ENCODE assay signal across 8 cellular contexts in genomic region chr6:27178001-27178730, GRCh38.
DNase-seq lines count a peak whose midpoint lies in the region; ATAC-seq, FAIRE-seq and TF ChIP-seq lines count a peak whose summit lies in the region.

No MANE protein-coding gene starts in this region.

- H3K27ac ChIP-seq in tibial nerve: peak overlapping the region; percentile 65 to 86 (median 80)

- DNase-seq in NCI-H2227 (lab: John Stamatoyannopoulos, UW; ENCODE audit: unreplicated experiment) (peak; percentile 65), erythroblast (lab: John Stamatoyannopoulos, UW) (peak; percentile 78 to 79), tibial nerve (ENCODE audit: low spot score in 2 of 2) (peak; percentile 19 to 38)
- peak; percentile 36 to 66 for DNase-seq in activated CD4-positive, alpha-beta T cell treated with anti-CD3 and anti-CD28 coated beads, Interleukin-2, amount 50 U/mL, for 48 hours

- H3K4me1 ChIP-seq in mucosa of stomach (ENCODE audit: control insufficient read depth, insufficient read depth, low read length) (peaks cover 6% of the 10 kb centered on the region), tibial nerve (peaks cover 0 to 12% (median 3%) of the 10 kb centered on the region in 4 donors)

- peak; percentile 57 for TF ChIP-seq POLR2A in erythroblast (IDR thresholded peaks at IDR 0.05; ENCODE audit: low read length)
- peak in 1 of 2 donors; percentile 4 for TF ChIP-seq POLR2A in tibial nerve (IDR thresholded peaks at IDR 0.05)

- peak in 1 of 2 donors; percentile 31 for TF ChIP-seq EP300 in tibial nerve (IDR thresholded peaks at IDR 0.05)

- TF ChIP-seq CTCF in GM12875 (IDR thresholded peaks at IDR 0.05; ENCODE audit: borderline replicate concordance, insufficient read depth, low read depth, low read length) (no peak), tibial nerve (IDR thresholded peaks at IDR 0.05) (peak in 1 of 5 experiments; percentile 4)

- H3K9me3 ChIP-seq in mucosa of stomach (ENCODE audit: control insufficient read depth, low read length) (no peaks in the 10 kb centered on the region), tibial nerve (no peaks in the 10 kb centered on the region)

- peak overlapping the region; percentile 87 for H3K9ac ChIP-seq in mucosa of stomach (ENCODE audit: low read length)

- H3K4me3 ChIP-seq in GM12875 (ENCODE audit: low read depth, low read length) (peak overlapping the region; percentile 46), mucosa of stomach (ENCODE audit: low read length) (peak overlapping the region; percentile 97), tibial nerve (peak overlapping the region; percentile 67 to 92 (median 89))

- FAIRE-seq in A204.1 (lab: Jason Lieb, UNC): peak; percentile 98

- no peaks in the 10 kb centered on the region for H3K36me3 ChIP-seq in mucosa of stomach (ENCODE audit: control insufficient read depth, insufficient read depth, low read length)
- no peaks in the 10 kb centered on the region for H3K36me3 ChIP-seq in tibial nerve

- peak; percentile 42 for ATAC-seq in HG02763 (IDR thresholded peaks at IDR 0.05; ENCODE audit: unreplicated experiment)

- H3K27me3 ChIP-seq in mucosa of stomach (ENCODE audit: control insufficient read depth, insufficient read depth, low read length) (no peaks in the 10 kb centered on the region), tibial nerve (peaks cover 0 to 6% of the 10 kb centered on the region in 2 donors)

- WGBS in tibial nerve, 2 donors: 3 to 11% methylated on average over 27 to 29 of the region's 30 CpGs

Comparison
In these comparisons a context has a peak if more than half of its experiments do, and no peak if none do; other contexts are left out.
1. Peak in every context shown above with its lines: DNase-seq, ATAC-seq, H3K4me3 ChIP-seq and H3K27ac ChIP-seq.
2. H3K4me3 ChIP-seq: peak in every context shown above with its lines; median percentile 97 in mucosa of stomach; 89 in tibial nerve; 46 in GM12875.
3. DNase-seq: peak in every context shown above with its lines; median percentile 78 in erythroblast; 65 in NCI-H2227; 51 in activated CD4-positive, alpha-beta T cell treated with anti-CD3 and anti-CD28 coated beads, Interleukin-2, amount 50 U/mL, for 48 hours; 28 in tibial nerve.